ENCODE assay signal across 21 cellular contexts in genomic region chr12:101686176-101686575, GRCh38. TPM values are rescaled to one million over a fixed set of nuclear protein-coding genes. Genes with fewer than 3 reads are reported as not detected.
DNase-seq lines count a peak whose midpoint lies in the region; ATAC-seq, FAIRE-seq and TF ChIP-seq lines count a peak whose summit lies in the region.
"Had no signal": no experiment of that assay in that cellular context is flagged by ENCODE, and none has a peak within 500 bp of the region (broad histone marks: within the 10 kb centered on the region; RNA-seq: fewer than 3 reads in every experiment).

No MANE protein-coding gene starts in this region.

- H3K36me3 Mint-ChIP-seq in brain: no peaks in the 10 kb centered on the region
- H3K36me3 Mint-ChIP-seq: CD14-positive monocyte; CD8-positive, alpha-beta T cell had no signal

- FAIRE-seq in GM19239 (lab: Jason Lieb, UNC): no peak
- FAIRE-seq: D721Med, G401.6, GM12891, HepG2, HTR-8/SVneo had no signal

- WGBS in heart right ventricle, 2 donors: 57 to 73% methylated on average over 1 of the region's 1 CpG
- 78% methylated on average over 1 of the region's 1 CpG for WGBS in right cardiac atrium

- H3K27me3 Mint-ChIP-seq in brain: peaks cover 10% of the 10 kb centered on the region

- DNase-seq in heart right ventricle (peak in 1 of 2 donors; percentile 46), left ventricle myocardium inferior (no peak), right cardiac atrium (no peak), GM19239 (ENCODE audit: insufficient read length, low spot score) (no peak), ecto neural progenitor cell (ENCODE audit: low spot score) (no peak)
- DNase-seq in activated naive CD4-positive, alpha-beta T cell treated with Interleukin-2 at 50 U/mL for 16 hours: no peak
- DNase-seq: CD8-positive, alpha-beta T cell; COR-L47; DMS153; DMS79 treated with DMSO at 0.1 percent for 48 hours; EL; GOT3 had no signal

- H3K27me3 ChIP-seq in heart right ventricle (no peaks in the 10 kb centered on the region), left ventricle myocardium inferior (ENCODE audit: low read depth) (no peaks in the 10 kb centered on the region), right cardiac atrium (ENCODE audit: control insufficient read depth, insufficient read depth) (no peaks in the 10 kb centered on the region)

- H3K9me3 Mint-ChIP-seq in brain: no peaks in the 10 kb centered on the region
- H3K9me3 Mint-ChIP-seq: CD8-positive, alpha-beta T cell had no signal

- H3K27ac Mint-ChIP-seq in brain: peak overlapping the region in 3 of 5 experiments; percentile 47 to 92 (median 90)
- H3K27ac Mint-ChIP-seq: CD14-positive monocyte; CD8-positive, alpha-beta T cell had no signal

- H3K4me3 Mint-ChIP-seq in brain: peak overlapping the region in 1 of 5 experiments; percentile 10
- H3K4me3 Mint-ChIP-seq: CD14-positive monocyte; CD8-positive, alpha-beta T cell had no signal

- intact Hi-C loops in heart right ventricle (cut with DNase I) (no loop called here), left ventricle myocardium inferior (cut with micrococcal nuclease) (no loop called here), right cardiac atrium (cut with DNase I) (no loop called here)

- H3K36me3 ChIP-seq in heart right ventricle (no peaks in the 10 kb centered on the region), left ventricle myocardium inferior (no peaks in the 10 kb centered on the region)
- H3K36me3 ChIP-seq: HAP-1 had no signal

- H3K4me3 ChIP-seq in heart right ventricle (no peak overlapping the region), left ventricle myocardium inferior (no peak overlapping the region), right cardiac atrium (ENCODE audit: low read length) (no peak overlapping the region)
- H3K4me3 ChIP-seq: HAP-1 had no signal

- H3K27ac ChIP-seq in heart right ventricle (peak overlapping the region in 1 of 10 donors; percentile 8), left ventricle myocardium inferior (replicated peaks) (no peak overlapping the region), right cardiac atrium (ENCODE audit: low read length) (no peak overlapping the region)

- no peak for TF ChIP-seq CTCF in heart right ventricle (IDR thresholded peaks at IDR 0.05)
- TF ChIP-seq CTCF in left ventricle myocardium inferior (IDR thresholded peaks at IDR 0.05; ENCODE audit: borderline replicate concordance): no peak
- TF ChIP-seq CTCF in brain (conservative IDR thresholded peaks at IDR 0.05): no peak

- H3K4me1 Mint-ChIP-seq in brain: peaks cover 14% of the 10 kb centered on the region

- peak; percentile 46 to 93 (median 86) for ATAC-seq in heart right ventricle
- ATAC-seq in right cardiac atrium: peak; percentile 47 to 69
- ATAC-seq: CD8-positive, alpha-beta T cell; HepG2 had no signal

- H3K4me1 ChIP-seq in heart right ventricle (peaks cover 0 to 6% (median 0%) of the 10 kb centered on the region in 9 donors), left ventricle myocardium inferior (peaks cover 11% of the 10 kb centered on the region), right cardiac atrium (ENCODE audit: control insufficient read depth, insufficient read depth, low read length) (no peaks in the 10 kb centered on the region)

- H3K9me3 ChIP-seq in heart right ventricle (no peaks in the 10 kb centered on the region), left ventricle myocardium inferior (replicated peaks) (no peaks in the 10 kb centered on the region), right cardiac atrium (ENCODE audit: control insufficient read depth, low read length) (no peaks in the 10 kb centered on the region)
- H3K9me3 ChIP-seq: HAP-1 had no signal

RNA-seq across cellular contexts. Expression of gene CHPT1, which starts 11.3 kb away (rescaled TPM):
- total RNA-seq in heart right ventricle (100 to 1,000 TPM in 7 of 10 donors, 10 to 100 TPM in 3; 85.8 to 215 (median 108) TPM), left ventricle myocardium inferior (132 TPM), right cardiac atrium (100 to 1,000 TPM; 148 to 182 (median 165) TPM)
- polyA plus RNA-seq in heart right ventricle (100 to 1,000 TPM in 1 of 2 donors, 10 to 100 TPM in 1; 42.2 to 136 TPM), brain (ENCODE audit: insufficient read depth, low read depth, low replicate concordance) (18.4 TPM), right cardiac atrium (168 TPM)

RNA-seq across cellular contexts. Expression of gene SYCP3, which starts 53.1 kb away (rescaled TPM):
- total RNA-seq in heart right ventricle (under 1 TPM in 1 of 10 donors, not detected in 9; 0.18 TPM), left ventricle myocardium inferior (not detected), right cardiac atrium (under 1 TPM in 1 of 4 donors, not detected in 3; 0.18 TPM)
- polyA plus RNA-seq in heart right ventricle (under 1 TPM; 0.07 to 0.22 TPM), brain (ENCODE audit: insufficient read depth, low read depth, low replicate concordance) (not detected), right cardiac atrium (0.05 TPM)
- total RNA-seq: HepG2 had no signal
- polyA plus RNA-seq: BJ, CD14-positive monocyte, HepG2 had no signal
